Comparison of ENCODE assay signal across 8 cellular contexts in genomic region chr1:70336050-70336449, GRCh38.
"Had no signal": no experiment of that assay in that cellular context is flagged by ENCODE, and none has a peak within 500 bp of the region (broad histone marks: within the 10 kb centered on the region; RNA-seq: fewer than 3 reads in every experiment).

No MANE protein-coding gene starts in this region.

- H3K9ac ChIP-seq: GM23248 had no signal

- H3K9me3 ChIP-seq: HAP-1 had no signal

- H3K4me3 ChIP-seq: GM23248, HAP-1 had no signal

- DNase-seq: GM23248, GOT3, H7, HFFc6, KG1 had no signal

- H3K4me1 ChIP-seq: HAP-1 had no signal

- H2AFZ ChIP-seq: GM23248 had no signal

- ATAC-seq: HCT116 had no signal

- H3K27ac ChIP-seq: GM23248, HL-60 had no signal
